Comparison of ENCODE assay signal across 8 cellular contexts in the genomic region with DNA sequence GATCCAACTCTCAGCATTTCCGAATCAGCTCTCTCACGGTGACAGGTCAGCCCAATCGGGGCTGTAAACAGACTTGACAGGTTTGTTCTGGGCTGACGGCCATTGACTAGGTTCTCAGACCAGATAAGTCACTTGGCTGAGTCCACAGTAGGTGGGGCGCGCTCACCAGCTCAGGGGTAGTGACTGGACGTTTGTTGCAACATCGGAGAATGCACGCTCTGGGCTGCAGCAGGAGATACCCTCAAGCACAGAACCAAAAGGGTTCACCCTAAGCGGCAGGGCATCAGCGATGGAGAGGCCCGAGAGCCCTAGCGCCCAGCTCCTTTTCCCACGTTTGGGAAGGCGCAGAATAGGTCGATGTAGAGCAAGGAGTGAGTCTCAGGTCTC. TPM values are rescaled to one million over a fixed set of nuclear protein-coding genes. Genes with fewer than 3 reads are reported as not detected.
DNase-seq lines count a peak whose midpoint lies in the region; ATAC-seq and TF ChIP-seq lines count a peak whose summit lies in the region.

No MANE protein-coding gene starts in this region.

- H3K4me3 Mint-ChIP-seq in IgD-negative memory B cell: peak overlapping the region; percentile 95 to 98 (median 96)
- peak overlapping the region; percentile 95 for H3K4me3 Mint-ChIP-seq in activated naive CD8-positive, alpha-beta T cell

- intact Hi-C loops in heart right ventricle (cut with DNase I): loop anchor here in 9 of 10 donors (2.0 to 10.0 kb wide), 16 partner anchors 93 to 691 kb away; no protein-coding TSS in a partner anchor

- peaks cover 31% of the 10 kb centered on the region for H3K36me3 ChIP-seq in DOHH2 (ENCODE audit: control insufficient read depth, low read length)
- H3K36me3 ChIP-seq in heart right ventricle: no peaks in the 10 kb centered on the region
- no peaks in the 10 kb centered on the region for H3K36me3 ChIP-seq in parathyroid adenoma (ENCODE audit: control insufficient read depth, insufficient read depth, low read length)

- peak overlapping the region; percentile 99 for H2AFZ ChIP-seq in parathyroid adenoma

- H3K9me3 ChIP-seq in DOHH2 (ENCODE audit: control insufficient read depth, insufficient read depth, low read length) (peaks cover 4% of the 10 kb centered on the region; the same call in 1 of the 2 replicates), heart right ventricle (no peaks in the 10 kb centered on the region), parathyroid adenoma (ENCODE audit: control insufficient read depth, low read length) (no peaks in the 10 kb centered on the region)

- peaks cover 11% of the 10 kb centered on the region for H3F3A ChIP-seq in DOHH2 (ENCODE audit: control insufficient read depth, insufficient read depth)

- peak overlapping the region; percentile 92 to 99 (median 95) for H3K27ac Mint-ChIP-seq in IgD-negative memory B cell
- H3K27ac Mint-ChIP-seq in activated naive CD8-positive, alpha-beta T cell: peak overlapping the region; percentile 89

- H3K79me2 ChIP-seq in DOHH2 (ENCODE audit: control insufficient read depth, low read length): peaks cover 59% of the 10 kb centered on the region
- no peaks in the 10 kb centered on the region for H3K79me2 ChIP-seq in parathyroid adenoma

- TF ChIP-seq CTCF in DOHH2 (IDR thresholded peaks at IDR 0.05; ENCODE audit: low read depth, low read length, poor library complexity, severe bottlenecking) (no peak), heart right ventricle (IDR thresholded peaks at IDR 0.05) (peak in 5 of 9 donors; percentile 7 to 43 (median 23)), parathyroid adenoma (IDR thresholded peaks at IDR 0.05) (no peak)

- peak overlapping the region; percentile 89 for H3K27ac ChIP-seq in DOHH2 (ENCODE audit: low read depth, low read length)
- H3K27ac ChIP-seq in heart right ventricle: peak overlapping the region; percentile 91 to 99 (median 98)
- H3K27ac ChIP-seq in parathyroid adenoma: peak overlapping the region; percentile 97

- H3K9me3 Mint-ChIP-seq in IgD-negative memory B cell: no peaks in the 10 kb centered on the region
- H3K9me3 Mint-ChIP-seq in activated naive CD8-positive, alpha-beta T cell (ENCODE audit: low read depth): no peaks in the 10 kb centered on the region

- no peaks in the 10 kb centered on the region for H3K27me3 Mint-ChIP-seq in IgD-negative memory B cell
- no peaks in the 10 kb centered on the region for H3K27me3 Mint-ChIP-seq in activated naive CD8-positive, alpha-beta T cell

- WGBS in heart right ventricle, 2 donors: 1 to 6% methylated on average over 16 of the region's 16 CpGs

- H3K27me3 ChIP-seq in DOHH2 (ENCODE audit: control insufficient read depth, low read length) (no peaks in the 10 kb centered on the region), heart right ventricle (no peaks in the 10 kb centered on the region), parathyroid adenoma (ENCODE audit: control insufficient read depth, insufficient read depth, low read length) (no peaks in the 10 kb centered on the region)

- H3K4me1 ChIP-seq in DOHH2 (ENCODE audit: control insufficient read depth, low read length): peaks cover 23% of the 10 kb centered on the region
- H3K4me1 ChIP-seq in heart right ventricle: peaks cover 0 to 20% (median 16%) of the 10 kb centered on the region in 9 donors
- H3K4me1 ChIP-seq in parathyroid adenoma: peaks cover 5% of the 10 kb centered on the region

- ATAC-seq in GM21390 (IDR thresholded peaks at IDR 0.05; ENCODE audit: unreplicated experiment) (peak; percentile 13), heart right ventricle (peak; percentile 8 to 83 (median 62)), HG03175 (IDR thresholded peaks at IDR 0.05; ENCODE audit: unreplicated experiment) (no peak)

- H3K36me3 Mint-ChIP-seq in IgD-negative memory B cell: no peaks in the 10 kb centered on the region
- H3K36me3 Mint-ChIP-seq in activated naive CD8-positive, alpha-beta T cell: no peaks in the 10 kb centered on the region

- H3K9ac ChIP-seq in parathyroid adenoma: peak overlapping the region; percentile 43

- H3K4me1 Mint-ChIP-seq in IgD-negative memory B cell: peaks cover 20 to 27% (median 25%) of the 10 kb centered on the region in 3 donors
- H3K4me1 Mint-ChIP-seq in activated naive CD8-positive, alpha-beta T cell (ENCODE audit: low read depth): peaks cover 36% of the 10 kb centered on the region

- peak overlapping the region; percentile 85 for H3K4me2 ChIP-seq in DOHH2 (ENCODE audit: low read length)
- peak overlapping the region; percentile 97 for H3K4me2 ChIP-seq in parathyroid adenoma (ENCODE audit: low read length)

- peaks cover 22% of the 10 kb centered on the region for H4K20me1 ChIP-seq in DOHH2 (ENCODE audit: control insufficient read depth, insufficient read depth, low read depth, low read length)

- DNase-seq in heart right ventricle (peak; percentile 79 to 80), NCI-H1092 (lab: John Stamatoyannopoulos, UW) (no peak)

- H3K9me2 ChIP-seq in DOHH2 (replicated peaks; ENCODE audit: control insufficient read depth, low read length): no peaks in the 10 kb centered on the region

- H3K4me3 ChIP-seq in DOHH2 (ENCODE audit: low read length) (peak overlapping the region; percentile 91), heart right ventricle (peak overlapping the region; percentile 77 to 90 (median 85)), parathyroid adenoma (ENCODE audit: low read depth, low read length) (peak overlapping the region; percentile 86)

RNA-seq across cellular contexts. Expression of a gene that starts 1.8 kb away (rescaled TPM):
- polyA plus RNA-seq in IgD-negative memory B cell: 0.25 TPM
- under 1 TPM; 0.17 to 0.69 (median 0.41) TPM for total RNA-seq in heart right ventricle
- polyA plus RNA-seq in heart right ventricle: under 1 TPM; 0.15 to 0.19 TPM

RNA-seq across cellular contexts. Expression of a gene that starts 1.9 kb away (rescaled TPM):
- polyA plus RNA-seq in IgD-negative memory B cell: 40.4 TPM
- 10 to 100 TPM; 49.4 to 89.9 (median 56.9) TPM for total RNA-seq in heart right ventricle
- 10 to 100 TPM; 21.8 to 28.5 TPM for polyA plus RNA-seq in heart right ventricle

RNA-seq across cellular contexts. Expression of a gene that starts 43.5 kb away (rescaled TPM):
- polyA plus RNA-seq in IgD-negative memory B cell (31.9 TPM), heart right ventricle (10 to 100 TPM; 18.4 to 27.5 TPM)
- 100 to 1,000 TPM in 5 of 10 donors, 10 to 100 TPM in 5; 90.4 to 147 (median 100) TPM for total RNA-seq in heart right ventricle

Comparison
In these comparisons a context has a peak if more than half of its experiments do, and no peak if none do; other contexts are left out.
1. CTCF ChIP-seq: peak in heart right ventricle (5 of 9); none in DOHH2 (single experiment) and parathyroid adenoma (single experiment).
2. Peak in every context shown above with its lines, with median percentiles within 50 percentile points of each other: H3K27ac ChIP-seq and H3K4me3 ChIP-seq.